ENCODE assay signal across 8 cellular contexts in genomic region chr19:6459356-6460098, GRCh38. TPM values are rescaled to one million over a fixed set of nuclear protein-coding genes. Genes with fewer than 3 reads are reported as not detected.
DNase-seq lines count a peak whose midpoint lies in the region; ATAC-seq and TF ChIP-seq lines count a peak whose summit lies in the region.

Gene SLC25A23 (minus strand): TSS chr19:6459792. CDS start chr19:6459628, 164 bp downstream.

- no TSS peak for BruUV-seq in HCT116 (replicated peaks; lab: Mats Ljungman, UMichigan)

- TF ChIP-seq CTCF in GM06990 (IDR thresholded peaks at IDR 0.05; ENCODE audit: insufficient read depth, low read length, poor library complexity, severe bottlenecking): no peak
- TF ChIP-seq CTCF in HCT116 (IDR thresholded peaks at IDR 0.05 in 2 of 3, conservative IDR thresholded peaks at IDR 0.05 in 1 of 3; ENCODE audit: borderline replicate concordance in 1 of 3, insufficient read depth in 1 of 3, low read depth in 2 of 3, low read length in 2 of 3): no peak

- CTCF ChIA-PET in HCT116 (lab: Charles Lee): interaction anchor here (0.6 to 1.0 kb wide), 2 partner anchors 35 to 650 kb away, joined by 4 read pairs; partner anchors contain the start of gene KHSRP

- RAD21 ChIA-PET in HCT116 (lab: Charles Lee; ENCODE audit: low non-redundant PET in 1 of 2, low total read pairs in 2 of 2, uncharacterized antibody in 2 of 2, unreplicated experiment in 2 of 2): interaction anchor here (0.6 to 0.7 kb wide), 2 partner anchors 57 to 124 kb away, joined by 3 to 4 read pairs; no protein-coding TSS in a partner anchor

- H3K4me3 ChIP-seq in GM06990 (replicated peaks; ENCODE audit: low read depth, low read length) (peak within 1 kb of the TSS; percentile 74), HCT116 (replicated peaks in 1 of 2; ENCODE audit: low read depth in 1 of 2, low read length in 2 of 2) (peak within 1 kb of the TSS; percentile 66 to 88)

- peak within 1 kb of the TSS; percentile 44 for H2AFZ ChIP-seq in HCT116 (ENCODE audit: low read depth, low read length, poor library complexity, severe bottlenecking)

- POLR2A ChIA-PET in HCT116 (lab: Charles Lee): no interaction called here

- H3K36me3 ChIP-seq in GM06990 (ENCODE audit: control insufficient read depth, insufficient read depth, low read length) (peaks cover 15% of the 10 kb centered on the region), HCT116 (ENCODE audit: control insufficient read depth in 1 of 2, insufficient read depth in 2 of 2, low read length in 2 of 2) (peaks cover 6 to 10% of the 10 kb centered on the region in 2 experiments; a peak in 3 of 4 replicates)

- peak; percentile 25 for TF ChIP-seq POLR2A in HCT116 (IDR thresholded peaks at IDR 0.05; ENCODE audit: borderline replicate concordance, extremely low read depth, insufficient read depth, insufficient read length)

- DNase-seq in GM06990 (ENCODE audit: extremely low read depth, insufficient read length) (peak; percentile 85), HCT116 (ENCODE audit: low read depth, low spot score) (peak; percentile 61), NCI-H128 (lab: John Stamatoyannopoulos, UW; ENCODE audit: unreplicated experiment) (peak; percentile 2), pons (ENCODE audit: low spot score) (no peak)
- DNase-seq in activated CD4-positive, CD25-positive, alpha-beta regulatory T cell (lab: John Stamatoyannopoulos, UW): peak in 3 of 4 experiments; percentile 25 to 41 (median 34)
- DNase-seq in stimulated activated CD4-positive, alpha-beta T cell treated with anti-CD3 and anti-CD28 coated beads, Interleukin-2, amount 100 ng/mL, for 24 hours: peak; percentile 63 to 75

- H3K9me3 ChIP-seq in HCT116 (ENCODE audit: control insufficient read depth in 1 of 2, insufficient read depth in 1 of 2, low read depth in 1 of 2, low read length in 2 of 2): peaks cover 0 to under 1% of the 10 kb centered on the region in 2 experiments; a peak in 2 of 4 replicates

- H3K4me1 ChIP-seq in HCT116 (ENCODE audit: control insufficient read depth in 1 of 2, insufficient read depth in 2 of 2, low read length in 2 of 2): peaks cover 18 to 35% of the 10 kb centered on the region in 2 experiments

- TF ChIP-seq RAD21 in HCT116 (IDR thresholded peaks at IDR 0.05; ENCODE audit: low read depth): no peak

- ATAC-seq in HCT116: peak; percentile 64

- H4K20me1 ChIP-seq in HCT116 (ENCODE audit: insufficient read depth): no peaks in the 10 kb centered on the region

- H3K9me2 ChIP-seq in HCT116 (ENCODE audit: insufficient read depth): no peaks in the 10 kb centered on the region

- H3K27ac ChIP-seq in HCT116 (ENCODE audit: low read depth, low read length): peak within 1 kb of the TSS; percentile 62
- peak within 1 kb of the TSS; percentile 83 for H3K27ac ChIP-seq in cingulate gyrus (ENCODE audit: low read depth, low read length)
- peak within 1 kb of the TSS; percentile 78 for H3K27ac ChIP-seq in layer of hippocampus (ENCODE audit: low read depth, low read length)

- peak within 1 kb of the TSS; percentile 99 for H3K4me2 ChIP-seq in HCT116 (ENCODE audit: low read length)

- H3K27me3 ChIP-seq in GM06990 (replicated peaks; ENCODE audit: control insufficient read depth, insufficient read depth, low read length) (no peaks in the 10 kb centered on the region), HCT116 (ENCODE audit: insufficient read depth, low read length) (no peaks in the 10 kb centered on the region), layer of hippocampus (ENCODE audit: control insufficient read depth, insufficient read depth, low read length) (peaks cover 7% of the 10 kb centered on the region)

- H3K79me2 ChIP-seq in HCT116 (ENCODE audit: insufficient read depth, low read length): peaks cover 6% of the 10 kb centered on the region; the same call in 1 of the 2 replicates

- H3K9ac ChIP-seq in HCT116 (ENCODE audit: low read length): peak within 1 kb of the TSS; percentile 71

- intact Hi-C loops in HCT116 (cut with micrococcal nuclease): no loop called here

TF ChIP-seq in HCT116, 20 proteins besides CTCF, POLR2A, EP300 and RAD21:
- TF ChIP-seq POLR2AphosphoS5 (IDR thresholded peaks at IDR 0.05; ENCODE audit: low read depth, low read length) (peak; percentile 63), FOSL1 (IDR thresholded peaks at IDR 0.05; ENCODE audit: low read depth) (no peak), YY1 (IDR thresholded peaks at IDR 0.05; ENCODE audit: extremely low read depth, insufficient replicate concordance, low read depth, low read length) (no peak), ZNF274 (IDR thresholded peaks at IDR 0.05; ENCODE audit: low read depth, low read length) (no peak), REST (IDR thresholded peaks at IDR 0.05; ENCODE audit: low read depth) (no peak), SP1 (IDR thresholded peaks at IDR 0.05; ENCODE audit: low read depth) (no peak)

RNA-seq across cellular contexts. Expression of gene SLC25A23, which starts in this region (rescaled TPM):
- total RNA-seq in HCT116 (2021; ENCODE audit: unreplicated experiment): 89.5 TPM
- 78.8 and 79.0 TPM in 2 replicates for polyA plus RNA-seq in HCT116 (2012)
